13 cellular contexts compared by ENCODE assay signal in the genomic region with DNA sequence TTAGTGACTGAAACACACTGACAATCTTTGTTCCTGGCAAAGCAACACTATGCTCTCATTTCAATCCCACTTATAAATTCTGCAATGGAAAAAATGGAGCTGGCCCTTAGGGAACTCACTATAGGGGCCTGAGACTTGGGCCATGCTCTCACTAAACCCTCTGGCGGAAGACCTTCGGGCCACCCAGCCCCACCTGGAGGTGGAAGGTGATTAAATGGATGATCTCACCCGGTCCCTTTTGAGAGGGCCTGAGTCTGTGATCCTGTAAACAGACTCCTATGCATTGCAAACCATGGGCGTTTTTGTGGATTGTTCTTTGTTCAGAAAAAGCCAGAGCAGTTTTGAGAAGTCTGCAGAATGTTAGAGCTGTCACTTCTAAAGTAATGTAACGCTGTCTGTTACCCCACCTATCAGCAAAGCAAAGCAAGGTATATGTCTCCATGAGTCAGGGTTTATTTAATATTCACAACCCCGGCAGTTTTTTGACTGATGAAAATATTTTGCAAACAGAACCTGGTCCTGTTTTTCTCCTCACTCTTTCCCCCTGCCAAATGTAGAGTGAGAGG. TPM values are rescaled to one million over a fixed set of nuclear protein-coding genes. Genes with fewer than 3 reads are reported as not detected.
A peak's percentile ranks its signal among the peaks of the same experiment; 100 is the strongest.
DNase-seq lines count a peak whose midpoint lies in the region; ATAC-seq and TF ChIP-seq lines count a peak whose summit lies in the region.
"Had no signal": no experiment of that assay in that cellular context is flagged by ENCODE, and none has a peak within 500 bp of the region (broad histone marks: within the 10 kb centered on the region; RNA-seq: fewer than 3 reads in every experiment).

No MANE protein-coding gene starts in this region.

- intact Hi-C loops in Right ventricle myocardium superior (cut with DNase I) = loop anchor here (10.0 kb wide), 1 partner anchor 115 kb away; no protein-coding TSS in a partner anchor
- intact Hi-C loops in left cardiac atrium (cut with DNase I) = no loop called here
- intact Hi-C loops in posterior vena cava (cut with DNase I) = no loop called here
- intact Hi-C loops in Caco-2 (cut with micrococcal nuclease; ENCODE audit: unreplicated experiment) = no loop called here

- peak overlapping the region; percentile 80 for H3K27ac ChIP-seq in mesendoderm (ENCODE audit: low read depth, low read length)
- H3K27ac ChIP-seq: spleen had no signal

- H3K4me3 Mint-ChIP-seq in Caco-2 (ENCODE audit: unreplicated experiment) = no peak overlapping the region
- H3K4me3 Mint-ChIP-seq: activated naive CD8-positive, alpha-beta T cell treated with anti-CD3 and anti-CD28 coated beads, Interleukin-2, amount 50 U/mL, for 24 hours; effector memory CD8-positive, alpha-beta T cell had no signal

- no peaks in the 10 kb centered on the region for H3K79me2 ChIP-seq in mesendoderm (ENCODE audit: control insufficient read depth, insufficient read depth, low read length)

- no peak for DNase-seq in Right ventricle myocardium superior
- no peak for DNase-seq in left cardiac atrium
- DNase-seq in SK-N-DZ (ENCODE audit: low spot score) = peak; percentile 29
- peak; percentile 91 for DNase-seq in mesendoderm
- DNase-seq in posterior vena cava (ENCODE audit: low spot score) = no peak
- DNase-seq in Caco-2 = no peak
- DNase-seq: activated naive CD8-positive, alpha-beta T cell treated with anti-CD3 and anti-CD28 coated beads, Interleukin-2, amount 50 U/mL, for 24 hours; effector memory CD8-positive, alpha-beta T cell; NK-92 treated with Interleukin-12 subunit alpha and Interleukin-12 subunit beta, amount 100 ng/mL, for 24 hours; spleen; T-helper 2 cell had no signal

- H2AK5ac ChIP-seq in mesendoderm (ENCODE audit: low read length) = no peak overlapping the region

- H3K27me3 ChIP-seq in mesendoderm (ENCODE audit: insufficient read depth, low read length, poor library complexity) (no peaks in the 10 kb centered on the region), Caco-2 (replicated peaks; ENCODE audit: control insufficient read depth, insufficient read depth, low read length) (no peaks in the 10 kb centered on the region)

- H3K4me1 Mint-ChIP-seq in Caco-2 (ENCODE audit: low read depth, unreplicated experiment) = no peaks in the 10 kb centered on the region

- no peak overlapping the region for H4K5ac ChIP-seq in mesendoderm (ENCODE audit: low read length)

- no peaks in the 10 kb centered on the region for H3K79me1 ChIP-seq in mesendoderm (ENCODE audit: low read length)

- peak; percentile 35 for ATAC-seq in Right ventricle myocardium superior (ENCODE audit: poor library complexity)
- no peak for ATAC-seq in left cardiac atrium
- no peak for ATAC-seq in GM19351 (IDR thresholded peaks at IDR 0.05; ENCODE audit: unreplicated experiment)
- ATAC-seq in GM21737 (IDR thresholded peaks at IDR 0.05; ENCODE audit: unreplicated experiment) = no peak
- ATAC-seq: activated naive CD8-positive, alpha-beta T cell treated with anti-CD3 and anti-CD28 coated beads, Interleukin-2, amount 50 U/mL, for 24 hours; effector memory CD8-positive, alpha-beta T cell had no signal

- H3K4me1 ChIP-seq in mesendoderm (ENCODE audit: control insufficient read depth, low read depth, low read length) (peaks cover 15% of the 10 kb centered on the region), Caco-2 (no peaks in the 10 kb centered on the region)

- H4K8ac ChIP-seq in mesendoderm (ENCODE audit: low read depth, low read length) = no peak overlapping the region

- no peaks in the 10 kb centered on the region for H3K9me3 Mint-ChIP-seq in Caco-2 (ENCODE audit: unreplicated experiment)
- H3K9me3 Mint-ChIP-seq: activated naive CD8-positive, alpha-beta T cell treated with anti-CD3 and anti-CD28 coated beads, Interleukin-2, amount 50 U/mL, for 24 hours; effector memory CD8-positive, alpha-beta T cell had no signal

- CTCF ChIA-PET in Caco-2 (lab: Charles Lee) = no interaction called here

- H2BK120ac ChIP-seq in mesendoderm (ENCODE audit: low read depth, low read length) = no peak overlapping the region

- H3K27ac Mint-ChIP-seq in Caco-2 (ENCODE audit: unreplicated experiment) = no peak overlapping the region
- H3K27ac Mint-ChIP-seq: activated naive CD8-positive, alpha-beta T cell treated with anti-CD3 and anti-CD28 coated beads, Interleukin-2, amount 50 U/mL, for 24 hours; effector memory CD8-positive, alpha-beta T cell had no signal

- WGBS in mesendoderm (ENCODE audit: extremely low coverage, insufficient coverage, low lambda C conversion rate) = no CpG with 5 or more reads among the region's 6 CpGs

- no peaks in the 10 kb centered on the region for H3K36me3 ChIP-seq in mesendoderm (ENCODE audit: control insufficient read depth, insufficient read depth, low read length)
- no peaks in the 10 kb centered on the region for H3K36me3 ChIP-seq in Caco-2 (ENCODE audit: control insufficient read depth, insufficient read depth, low read length)
- H3K36me3 ChIP-seq: spleen had no signal

- H3K4me2 ChIP-seq in mesendoderm (ENCODE audit: low read length) = no peak overlapping the region

- no peaks in the 10 kb centered on the region for H3K36me3 Mint-ChIP-seq in Caco-2 (ENCODE audit: insufficient read depth, unreplicated experiment)

- H3K18ac ChIP-seq in mesendoderm (ENCODE audit: low read length) = peak overlapping the region; percentile 76

- H3K9ac ChIP-seq in mesendoderm (ENCODE audit: low read length) = peak overlapping the region; percentile 25

- POLR2A ChIA-PET in Caco-2 (lab: Charles Lee) = no interaction called here

- no peaks in the 10 kb centered on the region for H3K9me3 ChIP-seq in Caco-2
- H3K9me3 ChIP-seq: spleen had no signal

- H3K56ac ChIP-seq in mesendoderm (ENCODE audit: low read length) = peak overlapping the region; percentile 78

- H3K4me3 ChIP-seq in mesendoderm (ENCODE audit: low read length) (no peak overlapping the region), Caco-2 (ENCODE audit: low read depth, low read length) (no peak overlapping the region)
- H3K4me3 ChIP-seq: spleen had no signal

- H3K4ac ChIP-seq in mesendoderm (ENCODE audit: low read depth, low read length) = no peak overlapping the region

- H2BK5ac ChIP-seq in mesendoderm (ENCODE audit: low read length) = no peak overlapping the region

- H2BK15ac ChIP-seq in mesendoderm (replicated peaks; ENCODE audit: low read depth) = no peak overlapping the region

- no peak overlapping the region for H3K23ac ChIP-seq in mesendoderm (ENCODE audit: low read length)

- peaks cover 8% of the 10 kb centered on the region for H3K27me3 Mint-ChIP-seq in Caco-2 (ENCODE audit: insufficient read depth, unreplicated experiment)

- TF ChIP-seq CTCF in Caco-2 (IDR thresholded peaks at IDR 0.05; ENCODE audit: insufficient read depth in 1 of 2, low read depth in 1 of 2, low read length in 1 of 2, severe bottlenecking in 1 of 2, unreplicated experiment in 1 of 2) = no peak

- no TSS peak for BruUV-seq in Caco-2 (replicated peaks; lab: Mats Ljungman, UMichigan)

RNA-seq across cellular contexts. Expression of gene CDON, which starts 17.1 kb away (rescaled TPM):
- total RNA-seq in Right ventricle myocardium superior (12.3 TPM), left cardiac atrium (10 to 100 TPM; 13.6 to 30.0 TPM), posterior vena cava (10 to 100 TPM; 11.2 to 31.3 TPM), Caco-2 (2022) (5.7 and 6.8 TPM in 2 replicates)
- polyA plus RNA-seq in SK-N-DZ (2014; cell fraction: cytosol; rRNA removed) = 20.4 and 31.2 TPM in 2 replicates
- polyA plus RNA-seq in SK-N-DZ (2014; cell fraction: nucleus; rRNA removed) = 15.1 and 28.0 TPM in 2 replicates
- polyA plus RNA-seq in mesendoderm (2013, experiment 1 of 2) = 6.7 TPM
- 7.5 TPM for polyA plus RNA-seq in mesendoderm (2013, experiment 2 of 2)

Comparison
In these comparisons a context has a peak if more than half of its experiments do, and no peak if none do; other contexts are left out.
1. DNase-seq: peak in SK-N-DZ (single experiment) and mesendoderm (single experiment); none in Right ventricle myocardium superior (single experiment), left cardiac atrium (single experiment), posterior vena cava (single experiment) and Caco-2 (0 of 2).